In genomic region chr22:31556627-31557203, GRCh38 we compare ENCODE assay signal across 8 cellular contexts.
A peak's percentile ranks its signal among the peaks of the same experiment; 100 is the strongest.
DNase-seq lines count a peak whose midpoint lies in the region; ATAC-seq and TF ChIP-seq lines count a peak whose summit lies in the region.

No MANE protein-coding gene starts in this region.

- intact Hi-C loops in mucosa of descending colon (cut with DNase I, micrococcal nuclease) = loop anchor here in 1 of 2 donors (10.0 kb wide), 1 partner anchor 78 kb away; no protein-coding TSS in a partner anchor

- H3K36me3 ChIP-seq in mucosa of descending colon (ENCODE audit: low read depth) = no peaks in the 10 kb centered on the region

- H3K9me3 ChIP-seq in mucosa of descending colon = no peaks in the 10 kb centered on the region

- POLR2A ChIA-PET in AG04449 (lab: Yijun Ruan, JAX) = no interaction called here

- H3K4me1 ChIP-seq in mucosa of descending colon (ENCODE audit: low read depth) = no peaks in the 10 kb centered on the region

- CTCF ChIA-PET in AG04449 (lab: Yijun Ruan, JAX) = interaction anchor here (0.8 to 12.2 kb wide), 40 partner anchors 9 to 415 kb away, joined by 3 to 417 read pairs (median 6); partner anchors contain the start of genes DEPDC5 and PISD

- ATAC-seq in mucosa of descending colon (peak; percentile 25), GM21515 (IDR thresholded peaks at IDR 0.05; ENCODE audit: unreplicated experiment) (no peak), HG03571 (IDR thresholded peaks at IDR 0.05; ENCODE audit: unreplicated experiment) (no peak), GM21367 (IDR thresholded peaks at IDR 0.05; ENCODE audit: unreplicated experiment) (no peak)

- H3K4me3 ChIP-seq in AG04449 (ENCODE audit: low read depth, low read length) (no peak overlapping the region), mucosa of descending colon (no peak overlapping the region)

- TF ChIP-seq CTCF in AG04449 (IDR thresholded peaks at IDR 0.05; ENCODE audit: insufficient read depth, low read length, missing control alignments) (peak; percentile 50), mucosa of descending colon (IDR thresholded peaks at IDR 0.05) (no peak)

- DNase-seq in AG04449 (ENCODE audit: low read depth, low spot score) = no peak
- peak; percentile 11 for DNase-seq in ELF-1 (ENCODE audit: low read depth, low spot score)
- DNase-seq in NCI-H82 (lab: John Stamatoyannopoulos, UW) = peak; percentile 62
- peak; percentile 64 for DNase-seq in dermis blood vessel endothelial cell
- DNase-seq in mucosa of descending colon = peak in 1 of 3 donors; percentile 22
